30 cellular contexts compared by ENCODE assay signal in the genomic region with DNA sequence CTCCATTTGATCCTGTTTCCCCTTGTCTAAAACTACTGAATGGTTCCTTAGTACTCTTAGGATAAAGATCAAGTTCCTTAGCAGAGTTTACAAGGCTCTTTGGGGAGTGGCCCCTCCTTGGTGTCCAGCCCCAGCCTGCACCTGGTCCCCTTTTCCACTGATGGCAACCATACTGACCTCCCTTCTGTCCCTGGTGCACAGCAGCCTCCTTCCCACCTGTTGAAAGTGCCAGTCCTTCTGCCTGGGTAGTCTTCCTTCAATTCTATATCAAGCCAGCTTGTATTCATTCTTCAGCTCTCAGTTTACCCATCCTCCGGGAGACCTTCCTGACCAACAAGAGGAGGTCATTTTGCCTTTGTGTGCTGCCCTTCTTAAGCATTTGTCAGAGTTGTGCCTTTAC. TPM values are rescaled to one million over a fixed set of nuclear protein-coding genes. Genes with fewer than 3 reads are reported as not detected.
A peak's percentile ranks its signal among the peaks of the same experiment; 100 is the strongest.
DNase-seq lines count a peak whose midpoint lies in the region; ATAC-seq, FAIRE-seq and TF ChIP-seq lines count a peak whose summit lies in the region.
"Had no signal": no experiment of that assay in that cellular context is flagged by ENCODE, and none has a peak within 500 bp of the region (broad histone marks: within the 10 kb centered on the region; RNA-seq: fewer than 3 reads in every experiment).

No MANE protein-coding gene starts in this region.

- H3K4me3 ChIP-seq in HEK293 (ENCODE audit: low read depth, low read length) (no peak overlapping the region), H1 (ENCODE audit: extremely low read depth in 1 of 4, insufficient read depth in 2 of 4, low read depth in 3 of 4, low read length in 4 of 4) (no peak overlapping the region)
- H3K4me3 ChIP-seq: BLaER1, GM12878 had no signal

- no peak overlapping the region for H2BK15ac ChIP-seq in H1 (ENCODE audit: low read length)

- no peak overlapping the region for H3K27ac ChIP-seq in HEK293 (ENCODE audit: extremely low read depth, low read depth, low read length)
- H3K27ac ChIP-seq in H1 (ENCODE audit: low read depth, low read length), result no peak overlapping the region
- H3K27ac ChIP-seq: BLaER1 had no signal

- no peak overlapping the region for H2BK12ac ChIP-seq in H1 (ENCODE audit: low read depth, low read length)

- TF ChIP-seq CTCF in HEK293 (tag by site-specific recombination; IDR thresholded peaks at IDR 0.05), result no peak
- no peak for TF ChIP-seq CTCF in H1 (IDR thresholded peaks at IDR 0.05; ENCODE audit: control extremely low read depth in 1 of 3, insufficient read depth in 1 of 3, low read depth in 1 of 3, low read length in 3 of 3)

- no peak for DNase-seq in H1 (ENCODE audit: low read depth in 1 of 2, low spot score in 2 of 2)
- DNase-seq in urothelium cell line (ENCODE audit: low spot score), result no peak
- DNase-seq in NCI-H1092 treated with DMSO at 0.1 percent for 48 hours (lab: John Stamatoyannopoulos, UW), result no peak
- DNase-seq in stimulated activated CD4-positive, alpha-beta T cell treated with anti-CD3 and anti-CD28 coated beads, Interleukin-1b, Interleukin-23, amount 100 ng/mL, for 48 hours, result no peak
- DNase-seq: 8988T; ACHN; BE2C; C1 segment of cervical spinal cord; CD4-positive, alpha-beta memory T cell; CD4-positive, CD25-positive, alpha-beta regulatory T cell; CD8-positive, alpha-beta memory T cell; COR-L47; DMS 273 treated with DMSO at 0.1 percent for 48 hours; DMS153; DMS53; DMS79; DND-41; EL; GDM1 had no signal

- H2BK5ac ChIP-seq in H1 (ENCODE audit: low read depth, low read length), result no peak overlapping the region

- H2AK5ac ChIP-seq in H1 (ENCODE audit: low read depth, low read length), result no peak overlapping the region

- no peak overlapping the region for H3K9ac ChIP-seq in H1 (replicated peaks in 1 of 4; ENCODE audit: extremely low read depth in 1 of 4, low read depth in 3 of 4, low read length in 3 of 4)
- H3K9ac ChIP-seq: BLaER1 had no signal

- H3K36me3 ChIP-seq in HEK293 (ENCODE audit: control insufficient read depth in 2 of 2, insufficient read depth in 1 of 2, low read length in 2 of 2) (no peaks in the 10 kb centered on the region), H1 (ENCODE audit: control insufficient read depth in 2 of 4, insufficient read depth in 4 of 4, low read length in 3 of 4) (no peaks in the 10 kb centered on the region; a peak in 1 of 8 replicates)
- H3K36me3 ChIP-seq: BE2C, BLaER1 had no signal

- H4K91ac ChIP-seq in H1 (replicated peaks; ENCODE audit: insufficient read length, low read length), result no peak overlapping the region

- H3K18ac ChIP-seq in H1 (ENCODE audit: extremely low read depth, low read length), result no peak overlapping the region

- no peak overlapping the region for H4K5ac ChIP-seq in H1 (ENCODE audit: insufficient read length, low read depth, low read length)

- no peak overlapping the region for H4K8ac ChIP-seq in H1 (ENCODE audit: extremely low read depth, insufficient read depth, low read length)

- POLR2A ChIA-PET in HEK293 (lab: Yijun Ruan, JAX) (no interaction called here), H1 (lab: Charles Lee; ENCODE audit: partially characterized antibody) (no interaction called here)

- no peak for TF ChIP-seq EP300 in H1 (IDR thresholded peaks at IDR 0.05; ENCODE audit: borderline replicate concordance in 1 of 2, low read depth in 2 of 2, low read length in 2 of 2)

- H2BK20ac ChIP-seq in H1 (ENCODE audit: low read length), result no peak overlapping the region

- no peaks in the 10 kb centered on the region for H3K4me1 ChIP-seq in HEK293 (ENCODE audit: control insufficient read depth, insufficient read depth, low read length)
- peaks cover 0 to 2% (median 0%) of the 10 kb centered on the region in 4 experiments; a peak in 1 of 7 replicates for H3K4me1 ChIP-seq in H1 (replicated peaks in 1 of 4; ENCODE audit: control insufficient read depth in 3 of 4, insufficient read depth in 4 of 4, low read length in 3 of 4)
- H3K4me1 ChIP-seq: BE2C, BLaER1 had no signal

- FAIRE-seq in H1 (lab: Jason Lieb, UNC), result no peak
- FAIRE-seq in urothelium cell line (lab: Jason Lieb, UNC), result peak; percentile 44
- FAIRE-seq: A204.1, GM12878, GM12892, GM18507 had no signal

- H2BK120ac ChIP-seq in H1 (replicated peaks; ENCODE audit: low read depth, low read length), result no peak overlapping the region

- H3K9me3 ChIP-seq in HEK293 (ENCODE audit: control insufficient read depth, insufficient read depth, low read depth, low read length) (no peaks in the 10 kb centered on the region), H1 (ENCODE audit: insufficient read depth in 2 of 2, low read depth in 1 of 2, low read length in 1 of 2) (no peaks in the 10 kb centered on the region)
- H3K9me3 ChIP-seq: BE2C, BLaER1 had no signal

- ATAC-seq in GM19397 (IDR thresholded peaks at IDR 0.05; ENCODE audit: unreplicated experiment), result no peak
- ATAC-seq: GM12878 had no signal

- no peak overlapping the region for H3K4ac ChIP-seq in H1 (replicated peaks; ENCODE audit: insufficient read length, low read depth, low read length)

- H3K23me2 ChIP-seq in H1 (ENCODE audit: low read depth, low read length), result no peaks in the 10 kb centered on the region

- CTCF ChIA-PET in HEK293 (lab: Yijun Ruan, JAX) (interaction anchor here (0.7 kb wide), 1 partner anchor 68 kb away, joined by 3 read pairs; no protein-coding TSS in a partner anchor), H1 (lab: Charles Lee; ENCODE audit: partially characterized antibody) (no interaction called here)

- H3K56ac ChIP-seq in H1 (replicated peaks; ENCODE audit: insufficient read length, low read depth, low read length), result no peak overlapping the region

- H3K14ac ChIP-seq in H1 (ENCODE audit: insufficient read length), result no peak overlapping the region

- no peak for TF ChIP-seq RAD21 in H1 (IDR thresholded peaks at IDR 0.05 in 1 of 2, conservative IDR thresholded peaks at IDR 0.05 in 1 of 2; ENCODE audit: low read depth in 2 of 2, low read length in 2 of 2)

- no peaks in the 10 kb centered on the region for H3K79me1 ChIP-seq in H1 (ENCODE audit: low read depth, low read length)

- H3K27me3 ChIP-seq in H1 (replicated peaks in 1 of 4; ENCODE audit: control insufficient read depth in 3 of 4, extremely low read depth in 1 of 4, insufficient read depth in 3 of 4, low read length in 3 of 4), result no peaks in the 10 kb centered on the region
- H3K27me3 ChIP-seq: BLaER1 had no signal

- H3K79me2 ChIP-seq in H1 (ENCODE audit: control insufficient read depth in 1 of 2, insufficient read depth in 2 of 2, low read length in 2 of 2), result no peaks in the 10 kb centered on the region

- 89% methylated on average over 1 of the region's 1 CpG; no CpG with 5 or more reads in 1 of the 2 experiments for WGBS in H1 (ENCODE audit: extremely low coverage in 1 of 2, insufficient coverage in 1 of 2, insufficient read length in 1 of 2, insufficient replicate concordance in 2 of 2, low coverage in 1 of 2, low lambda C conversion rate in 2 of 2, missing lambda C conversion rate in 1 of 2), 2 experiments

- no peak overlapping the region for H3K4me2 ChIP-seq in H1 (ENCODE audit: insufficient read depth in 1 of 2, low read depth in 2 of 2, low read length in 2 of 2)
- H3K4me2 ChIP-seq: BLaER1 had no signal

- TF ChIP-seq POLR2A in H1 (IDR thresholded peaks at IDR 0.05; ENCODE audit: control extremely low read depth in 1 of 2, low read depth in 2 of 2, low read length in 2 of 2), result no peak

- no peak overlapping the region for H3K23ac ChIP-seq in H1 (ENCODE audit: insufficient read length)

- H2AFZ ChIP-seq in H1 (ENCODE audit: low read length), result 0 out of 2 replicates have a peak overlapping the region, but pooled peaks have one; percentile 52

- H4K20me1 ChIP-seq in H1 (replicated peaks in 1 of 2; ENCODE audit: control insufficient read depth in 1 of 2, insufficient read depth in 2 of 2, low read length in 2 of 2), result no peaks in the 10 kb centered on the region
- H4K20me1 ChIP-seq: BLaER1 had no signal

TF ChIP-seq in HEK293, 187 proteins besides CTCF, POLR2A, EP300 and RAD21 (continues in another document):
- TF ChIP-seq ZNF473 (tag by site-specific recombination; IDR thresholded peaks at IDR 0.05), result no peak
- TF ChIP-seq ZNF366 (tag by site-specific recombination; conservative IDR thresholded peaks at IDR 0.05), result no peak

TF ChIP-seq in H1, 55 proteins besides CTCF, POLR2A, EP300 and RAD21 (continues in another document):
- no peak for TF ChIP-seq PHF8 (conservative IDR thresholded peaks at IDR 0.05; ENCODE audit: low read depth, low read length)
- TF ChIP-seq JUN (IDR thresholded peaks at IDR 0.05; ENCODE audit: low read depth, low read length), result no peak
- TF ChIP-seq BACH1 (IDR thresholded peaks at IDR 0.05; ENCODE audit: low read length), result no peak
- TF ChIP-seq POU5F1 (IDR thresholded peaks at IDR 0.05; ENCODE audit: low read depth, low read length), result no peak
- TF ChIP-seq CBX5 (IDR thresholded peaks at IDR 0.05; ENCODE audit: low read depth, low read length), result no peak
- TF ChIP-seq POLR2AphosphoS5 (IDR thresholded peaks at IDR 0.05; ENCODE audit: low read depth, low read length), result no peak
- TF ChIP-seq RFX5 (IDR thresholded peaks at IDR 0.05; ENCODE audit: borderline replicate concordance, low read depth, low read length), result no peak
- TF ChIP-seq ATF2 (IDR thresholded peaks at IDR 0.05; ENCODE audit: low read length), result no peak
- no peak for TF ChIP-seq SUZ12 (IDR thresholded peaks at IDR 0.05; ENCODE audit: low read length)
- TF ChIP-seq CTBP2 (IDR thresholded peaks at IDR 0.05; ENCODE audit: borderline replicate concordance, insufficient read depth, insufficient read length, low read length), result no peak
- no peak for TF ChIP-seq TBP (IDR thresholded peaks at IDR 0.05; ENCODE audit: low read depth, low read length)

RNA-seq across cellular contexts. Expression of gene NMU, which starts 30.4 kb away (rescaled TPM):
- 30.5 and 31.8 TPM in 2 replicates for total RNA-seq in H1 (2021; fragmentation: NEBNext Ultra II Directional; extraction: Animal tissue kit (Norgen Biotek cat#: 25700))
- 40.9 and 50.4 TPM in 2 replicates for polyA plus RNA-seq in H1 (2011; rRNA removed)
- polyA plus RNA-seq in H1 (2011; cell fraction: cytosol; rRNA removed), result 44.8 TPM
- polyA plus RNA-seq in H1 (2011; cell fraction: nucleus; rRNA removed), result 12.8 TPM
- 33.5 to 41.0 TPM (median 34.4 TPM) in 4 replicates for polyA plus RNA-seq in H1 (2012, experiment 1 of 2)
- 35.0 TPM for polyA plus RNA-seq in H1 (2012, experiment 2 of 2)
- 36.3 TPM for polyA plus RNA-seq in H1 (2013, experiment 1 of 2)
- polyA plus RNA-seq in H1 (2013, experiment 2 of 2), result 44.5 TPM
- 6.1 and 8.9 TPM in 2 replicates for polyA minus RNA-seq in H1 (2011; rRNA and poly(A)+ RNA removed)
- 11.4 TPM for polyA minus RNA-seq in H1 (2011; cell fraction: cytosol; rRNA and poly(A)+ RNA removed)
- polyA minus RNA-seq in H1 (2011; cell fraction: nucleus; rRNA and poly(A)+ RNA removed), result 9.8 TPM
- total RNA-seq: A673; CD4-positive, alpha-beta memory T cell; CD4-positive, CD25-positive, alpha-beta regulatory T cell; CD8-positive, alpha-beta memory T cell; G401; GM12878 had no signal
- polyA plus RNA-seq: AG04450, CD14-positive monocyte had no signal
